Comparison of ENCODE assay signal across 1 cellular context in genomic region chr17:50764860-50765259, GRCh38.
TF ChIP-seq lines count a peak whose summit lies in the region.

No MANE protein-coding gene starts in this region.

TF ChIP-seq in liver, 16 proteins besides CTCF, POLR2A, EP300 and RAD21 (continued from another document):
- TF ChIP-seq ZBTB33 (IDR thresholded peaks at IDR 0.05), result no peak
- TF ChIP-seq RXRA (IDR thresholded peaks at IDR 0.05), result no peak
- TF ChIP-seq MAX (IDR thresholded peaks at IDR 0.05), result no peak
- TF ChIP-seq JUND (IDR thresholded peaks at IDR 0.05), result no peak
- TF ChIP-seq YY1 (IDR thresholded peaks at IDR 0.05), result no peak
- no peak for TF ChIP-seq GABPA (IDR thresholded peaks at IDR 0.05 in 1 of 2, conservative IDR thresholded peaks at IDR 0.05 in 1 of 2)
- TF ChIP-seq NR2F2 (IDR thresholded peaks at IDR 0.05), result no peak
- no peak for TF ChIP-seq FOXA1 (IDR thresholded peaks at IDR 0.05)
- TF ChIP-seq ATF3 (IDR thresholded peaks at IDR 0.05), result no peak
- TF ChIP-seq SP1 (IDR thresholded peaks at IDR 0.05), result no peak
- no peak for TF ChIP-seq HNF4A (conservative IDR thresholded peaks at IDR 0.05)
